Comparison of ENCODE assay signal across 8 cellular contexts in the genomic region with DNA sequence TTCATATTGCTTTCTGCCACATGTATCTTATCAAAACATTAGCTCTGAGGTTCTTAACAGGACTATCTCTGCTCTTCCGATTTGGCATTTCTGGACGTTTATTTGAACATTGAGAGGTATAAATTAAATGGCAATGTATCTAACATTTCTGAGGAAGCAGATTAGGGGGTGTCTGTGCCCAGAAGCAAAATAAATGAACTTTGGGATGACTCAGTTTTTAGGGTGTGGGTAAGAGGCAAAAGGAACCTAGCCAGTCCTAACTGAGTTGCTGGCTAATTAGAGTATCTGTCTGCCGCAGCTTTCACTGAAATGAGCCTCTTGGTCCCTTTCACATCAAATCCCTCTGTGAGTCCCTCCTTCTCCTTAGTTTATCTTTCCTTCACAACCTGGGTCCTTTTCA. TPM values are rescaled to one million over a fixed set of nuclear protein-coding genes. Genes with fewer than 3 reads are reported as not detected.
DNase-seq lines count a peak whose midpoint lies in the region; ATAC-seq and TF ChIP-seq lines count a peak whose summit lies in the region.

No MANE protein-coding gene starts in this region.

- H3K27me3 ChIP-seq in GM23248 (replicated peaks; ENCODE audit: insufficient read depth) (no peaks in the 10 kb centered on the region), esophagus muscularis mucosa (no peaks in the 10 kb centered on the region), sigmoid colon (peaks cover 0 to 4% (median 0%) of the 10 kb centered on the region in 3 donors)

- TF ChIP-seq CTCF in esophagus muscularis mucosa (IDR thresholded peaks at IDR 0.05) (no peak), sigmoid colon (IDR thresholded peaks at IDR 0.05) (no peak)

- H3K36me3 ChIP-seq in GM23248 (ENCODE audit: low read depth), result no peaks in the 10 kb centered on the region
- H3K36me3 ChIP-seq in esophagus muscularis mucosa, result no peaks in the 10 kb centered on the region
- no peaks in the 10 kb centered on the region for H3K36me3 ChIP-seq in sigmoid colon

- DNase-seq in GM23248 (peak; percentile 29), RPMI8226 (peak; percentile 44), esophagus muscularis mucosa (ENCODE audit: extremely low spot score) (no peak), sigmoid colon (no peak), NCI-H2029 treated with DMSO at 0.1 percent for 48 hours (lab: John Stamatoyannopoulos, UW) (no peak), globus pallidus (ENCODE audit: low spot score) (no peak)

- peak overlapping the region; percentile 98 for H3K4me2 ChIP-seq in GM23248 (ENCODE audit: unreplicated experiment)

- no peak for TF ChIP-seq POLR2A in esophagus muscularis mucosa (IDR thresholded peaks at IDR 0.05; ENCODE audit: low read depth)
- no peak for TF ChIP-seq POLR2A in sigmoid colon (IDR thresholded peaks at IDR 0.05)

- no peaks in the 10 kb centered on the region for H3K9me3 ChIP-seq in GM23248 (ENCODE audit: low read depth)
- H3K9me3 ChIP-seq in esophagus muscularis mucosa, result no peaks in the 10 kb centered on the region
- no peaks in the 10 kb centered on the region for H3K9me3 ChIP-seq in sigmoid colon

- intact Hi-C loops in esophagus muscularis mucosa (cut with DNase I), result loop anchor here (5.0 to 10.0 kb wide), 3 partner anchors 63 to 126 kb away; a partner anchor contains a TSS
- intact Hi-C loops in sigmoid colon (cut with DNase I), result no loop called here

- peak overlapping the region; percentile 86 for H2AFZ ChIP-seq in GM23248

- H3K9ac ChIP-seq in GM23248, result peak overlapping the region; percentile 57

- peaks cover 25% of the 10 kb centered on the region for H3F3A ChIP-seq in GM23248 (ENCODE audit: insufficient read depth)

- H3K9me2 ChIP-seq in GM23248 (ENCODE audit: insufficient read depth), result no peaks in the 10 kb centered on the region

- 57 to 61% methylated on average over 3 of the region's 3 CpGs for WGBS in GM23248 (ENCODE audit: low coverage in 1 of 2, low lambda C conversion rate in 2 of 2, missing lambda C conversion rate in 2 of 2), 2 experiments
- WGBS in esophagus muscularis mucosa, result 14% methylated on average over 3 of the region's 3 CpGs
- WGBS in sigmoid colon, 2 donors, result 4 to 16% methylated on average over 3 of the region's 3 CpGs

- in situ Hi-C loops in GM23248 (cut with MboI), result no loop called here

- H3K4me1 ChIP-seq in GM23248 (ENCODE audit: insufficient read depth) (peaks cover 31% of the 10 kb centered on the region), esophagus muscularis mucosa (peaks cover 19 to 45% (median 42%) of the 10 kb centered on the region in 4 donors), sigmoid colon (peaks cover 0 to 34% (median 24%) of the 10 kb centered on the region in 4 donors)

- H3K4me3 ChIP-seq in GM23248 (peak overlapping the region; percentile 85), esophagus muscularis mucosa (peak overlapping the region; percentile 53 to 73 (median 62)), sigmoid colon (peak overlapping the region in 3 of 4 donors; percentile 48 to 59 (median 57))

- ATAC-seq in HG03175 (IDR thresholded peaks at IDR 0.05; ENCODE audit: unreplicated experiment) (no peak), HG03045 (IDR thresholded peaks at IDR 0.05; ENCODE audit: unreplicated experiment) (no peak)

- no peaks in the 10 kb centered on the region for H3K79me2 ChIP-seq in GM23248 (ENCODE audit: insufficient read depth)

- no peak for TF ChIP-seq EP300 in esophagus muscularis mucosa (IDR thresholded peaks at IDR 0.05)
- no peak for TF ChIP-seq EP300 in sigmoid colon (IDR thresholded peaks at IDR 0.05)

- no peaks in the 10 kb centered on the region for H4K20me1 ChIP-seq in GM23248 (ENCODE audit: insufficient read depth)

- H3K27ac ChIP-seq in GM23248, result peak overlapping the region; percentile 80; the same call in 1 of the 2 replicates
- peak overlapping the region; percentile 63 to 82 (median 72) for H3K27ac ChIP-seq in esophagus muscularis mucosa (replicated peaks in 1 of 4)
- H3K27ac ChIP-seq in sigmoid colon, result peak overlapping the region; percentile 25 to 76 (median 74)

RNA-seq across cellular contexts. Expression of a gene that starts 1.1 kb away (rescaled TPM):
- 3.5 and 3.7 TPM in 2 replicates for total RNA-seq in GM23248 (2014; rRNA removed; shearing (Covaris generic))
- 2.6 and 2.7 TPM in 2 replicates for polyA plus RNA-seq in GM23248 (2016; fragmentation: Nextera tagmentation; extraction: Ambion mirVana)
- total RNA-seq in esophagus muscularis mucosa, result 10 to 100 TPM in 3 of 4 donors, 1 to 10 TPM in 1; 6.6 to 20.0 (median 12.1) TPM
- 10 to 100 TPM in 1 of 4 donors, 1 to 10 TPM in 3; 4.6 to 14.8 (median 8.5) TPM for total RNA-seq in sigmoid colon
- 1 to 10 TPM; 1.2 to 4.3 (median 1.8) TPM for polyA plus RNA-seq in sigmoid colon

Comparison
In these comparisons a context has a peak if more than half of its experiments do, and no peak if none do; other contexts are left out.
1. DNase-seq: peak in GM23248 (single experiment) and RPMI8226 (single experiment); none in esophagus muscularis mucosa (single experiment), sigmoid colon (single experiment), NCI-H2029 treated with DMSO at 0.1 percent for 48 hours (single experiment) and globus pallidus (single experiment).
2. Peak in every context shown above with its lines, with median percentiles within 50 percentile points of each other: H3K27ac ChIP-seq and H3K4me3 ChIP-seq.